Comparison of ENCODE assay signal across 18 cellular contexts in the genomic region with DNA sequence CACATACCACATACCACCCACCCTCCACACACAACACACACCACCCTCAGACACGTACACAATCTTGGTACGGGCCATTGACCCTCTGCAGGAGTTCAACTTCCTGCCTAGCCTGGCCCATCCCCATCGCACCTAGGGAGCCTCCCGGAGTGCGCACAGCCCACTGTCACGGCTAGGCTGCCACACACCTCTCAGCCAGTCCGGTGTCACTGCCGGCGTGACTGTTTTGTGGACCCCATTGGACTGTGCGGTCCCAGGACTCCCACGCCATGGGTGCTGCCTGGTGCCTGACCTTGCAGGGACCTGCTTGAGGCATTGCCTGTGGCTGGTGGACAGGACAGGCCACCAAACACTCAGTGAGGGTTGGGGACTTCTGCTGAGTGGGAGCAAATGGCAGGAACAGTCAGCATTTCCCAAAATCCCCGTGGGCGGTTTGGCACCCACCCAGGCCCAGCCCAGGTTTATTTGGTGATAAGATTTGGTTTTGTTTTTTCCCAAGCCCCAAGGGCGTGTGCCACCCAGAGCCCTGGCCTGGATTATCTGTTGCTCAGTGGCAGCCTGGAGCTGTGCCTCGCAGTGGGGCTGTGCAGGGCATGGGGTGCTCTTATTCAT. TPM values are rescaled to one million over a fixed set of nuclear protein-coding genes. Genes with fewer than 3 reads are reported as not detected.
DNase-seq lines count a peak whose midpoint lies in the region; ATAC-seq, FAIRE-seq and TF ChIP-seq lines count a peak whose summit lies in the region.
"Had no signal": no experiment of that assay in that cellular context is flagged by ENCODE, and none has a peak within 500 bp of the region (broad histone marks: within the 10 kb centered on the region; RNA-seq: fewer than 3 reads in every experiment).

No MANE protein-coding gene starts in this region.

- peak overlapping the region; percentile 22; the same call in 1 of the 2 replicates for H2BK12ac ChIP-seq in H1 (ENCODE audit: low read depth, low read length)

- H2BK15ac ChIP-seq in H1 (ENCODE audit: low read length), result no peak overlapping the region

- H3K27me3 Mint-ChIP-seq in nephron progenitor cell (ENCODE audit: low read depth, poor library complexity), result peaks cover 8% of the 10 kb centered on the region

- no peak overlapping the region for H3K4ac ChIP-seq in H1 (replicated peaks; ENCODE audit: insufficient read length, low read depth, low read length)

- ATAC-seq in GM21526 (IDR thresholded peaks at IDR 0.05; ENCODE audit: low FRiP score, unreplicated experiment) (no peak), right lobe of liver (no peak)

- H3K36me3 ChIP-seq in BLaER1 (no peaks in the 10 kb centered on the region), H1 (ENCODE audit: control insufficient read depth in 2 of 4, insufficient read depth in 4 of 4, low read length in 3 of 4) (no peaks in the 10 kb centered on the region; a peak in 1 of 8 replicates), mucosa of stomach (ENCODE audit: control insufficient read depth, insufficient read depth, low read length) (no peaks in the 10 kb centered on the region), right lobe of liver (no peaks in the 10 kb centered on the region)
- H3K36me3 ChIP-seq: MG63, SJCRH30 had no signal

- peaks cover 24% of the 10 kb centered on the region for H3K4me1 Mint-ChIP-seq in nephron progenitor cell

- peak overlapping the region; percentile 10 for H3K23ac ChIP-seq in H1 (ENCODE audit: insufficient read length)

- H3K27ac ChIP-seq in BLaER1, result peak overlapping the region; percentile 53
- no peak overlapping the region for H3K27ac ChIP-seq in H1 (ENCODE audit: low read depth, low read length)
- no peak overlapping the region for H3K27ac ChIP-seq in right lobe of liver
- H3K27ac ChIP-seq: KMS-11, SJCRH30 had no signal

- no peak for TF ChIP-seq RAD21 in H1 (IDR thresholded peaks at IDR 0.05 in 1 of 2, conservative IDR thresholded peaks at IDR 0.05 in 1 of 2; ENCODE audit: low read depth in 2 of 2, low read length in 2 of 2)

- no peak overlapping the region for H2BK20ac ChIP-seq in H1 (ENCODE audit: low read length)

- TF ChIP-seq CTCF in H1 (IDR thresholded peaks at IDR 0.05; ENCODE audit: control extremely low read depth in 1 of 3, insufficient read depth in 1 of 3, low read depth in 1 of 3, low read length in 3 of 3) (no peak), nephron progenitor cell (IDR thresholded peaks at IDR 0.05) (no peak), right lobe of liver (IDR thresholded peaks at IDR 0.05) (no peak)

- H3K36me3 Mint-ChIP-seq in nephron progenitor cell (ENCODE audit: low read depth), result no peaks in the 10 kb centered on the region

- H3K27me3 ChIP-seq in BLaER1 (no peaks in the 10 kb centered on the region), H1 (replicated peaks in 1 of 4; ENCODE audit: control insufficient read depth in 3 of 4, extremely low read depth in 1 of 4, insufficient read depth in 3 of 4, low read length in 3 of 4) (no peaks in the 10 kb centered on the region; a peak in 1 of 7 replicates), mucosa of stomach (ENCODE audit: control insufficient read depth, insufficient read depth, low read length) (no peaks in the 10 kb centered on the region), right lobe of liver (no peaks in the 10 kb centered on the region)
- H3K27me3 ChIP-seq: MG63, SJCRH30 had no signal

- CTCF ChIA-PET in H1 (lab: Charles Lee; ENCODE audit: partially characterized antibody), result interaction anchor here (1.3 to 13.6 kb wide), 11 partner anchors 10 to 260 kb away, joined by 3 to 394 read pairs (median 50); no protein-coding TSS in a partner anchor

- H4K5ac ChIP-seq in H1 (ENCODE audit: insufficient read length, low read depth, low read length), result no peak overlapping the region

- no peaks in the 10 kb centered on the region for H3K9me3 Mint-ChIP-seq in nephron progenitor cell

- H3K14ac ChIP-seq in H1 (ENCODE audit: insufficient read length), result no peak overlapping the region

- intact Hi-C loops in right lobe of liver (cut with DNase I), result loop anchor here (5.0 kb wide), 2 partner anchors 48 to 178 kb away; no protein-coding TSS in a partner anchor

- H2BK120ac ChIP-seq in H1 (replicated peaks; ENCODE audit: low read depth, low read length), result no peak overlapping the region

- H3K4me3 ChIP-seq in BLaER1, result no peak overlapping the region
- H3K4me3 ChIP-seq in H1 (ENCODE audit: extremely low read depth in 1 of 4, insufficient read depth in 2 of 4, low read depth in 3 of 4, low read length in 4 of 4), result no peak overlapping the region
- no peak overlapping the region for H3K4me3 ChIP-seq in mucosa of stomach (ENCODE audit: low read length)
- no peak overlapping the region for H3K4me3 ChIP-seq in right lobe of liver
- H3K4me3 ChIP-seq: MG63, SJCRH30 had no signal

- peak overlapping the region; percentile 78; the same call in 1 of the 2 replicates for H3K4me2 ChIP-seq in BLaER1
- no peak overlapping the region for H3K4me2 ChIP-seq in H1 (ENCODE audit: insufficient read depth in 1 of 2, low read depth in 2 of 2, low read length in 2 of 2)
- H3K4me2 ChIP-seq: KMS-11 had no signal

- peaks cover 27% of the 10 kb centered on the region for H3K23me2 ChIP-seq in H1 (ENCODE audit: low read depth, low read length)

- H3K9me3 ChIP-seq in BLaER1 (no peaks in the 10 kb centered on the region), H1 (ENCODE audit: insufficient read depth in 2 of 2, low read depth in 1 of 2, low read length in 1 of 2) (peaks cover 0 to 4% of the 10 kb centered on the region in 2 experiments; a peak in 1 of 4 replicates), mucosa of stomach (ENCODE audit: control insufficient read depth, low read length) (no peaks in the 10 kb centered on the region), right lobe of liver (no peaks in the 10 kb centered on the region)
- H3K9me3 ChIP-seq: MG63, SJCRH30 had no signal

- H3K27ac Mint-ChIP-seq in nephron progenitor cell, result no peak overlapping the region

- TF ChIP-seq POLR2A in H1 (IDR thresholded peaks at IDR 0.05; ENCODE audit: control extremely low read depth in 1 of 2, low read depth in 2 of 2, low read length in 2 of 2), result no peak
- no peak for TF ChIP-seq POLR2A in right lobe of liver (IDR thresholded peaks at IDR 0.05)

- peak overlapping the region; percentile 57; the same call in 1 of the 2 replicates for H4K8ac ChIP-seq in H1 (ENCODE audit: extremely low read depth, insufficient read depth, low read length)

- H3K4me1 ChIP-seq in BLaER1 (peaks cover 57% of the 10 kb centered on the region), H1 (replicated peaks in 1 of 4; ENCODE audit: control insufficient read depth in 3 of 4, insufficient read depth in 4 of 4, low read length in 3 of 4) (no peaks in the 10 kb centered on the region; a peak in 2 of 7 replicates), mucosa of stomach (ENCODE audit: control insufficient read depth, insufficient read depth, low read length) (peaks cover 30% of the 10 kb centered on the region), right lobe of liver (no peaks in the 10 kb centered on the region)

- no peak overlapping the region for H3K18ac ChIP-seq in H1 (ENCODE audit: extremely low read depth, low read length)

- TF ChIP-seq EP300 in H1 (IDR thresholded peaks at IDR 0.05; ENCODE audit: borderline replicate concordance in 1 of 2, low read depth in 2 of 2, low read length in 2 of 2), result no peak

- no peaks in the 10 kb centered on the region for H3K79me2 ChIP-seq in H1 (ENCODE audit: control insufficient read depth in 1 of 2, insufficient read depth in 2 of 2, low read length in 2 of 2)

- no peak overlapping the region for H2BK5ac ChIP-seq in H1 (ENCODE audit: low read depth, low read length)

- H4K20me1 ChIP-seq in BLaER1 (no peaks in the 10 kb centered on the region), H1 (replicated peaks in 1 of 2; ENCODE audit: control insufficient read depth in 1 of 2, insufficient read depth in 2 of 2, low read length in 2 of 2) (peaks cover 0 to 27% of the 10 kb centered on the region in 2 experiments)

- no peak overlapping the region; the same call in 1 of the 2 replicates for H3K9ac ChIP-seq in BLaER1
- no peak overlapping the region for H3K9ac ChIP-seq in H1 (replicated peaks in 1 of 4; ENCODE audit: extremely low read depth in 1 of 4, low read depth in 3 of 4, low read length in 3 of 4)
- H3K9ac ChIP-seq in mucosa of stomach (ENCODE audit: low read length), result peak overlapping the region; percentile 7
- H3K9ac ChIP-seq: KMS-11 had no signal

- H4K91ac ChIP-seq in H1 (replicated peaks; ENCODE audit: insufficient read length, low read length), result no peak overlapping the region

- H2AFZ ChIP-seq in H1 (ENCODE audit: low read length), result no peak overlapping the region

- H3K4me3 Mint-ChIP-seq in nephron progenitor cell, result no peak overlapping the region

- FAIRE-seq in H1 (lab: Jason Lieb, UNC), result no peak
- FAIRE-seq: H54, RCC 7860 had no signal

- H3K56ac ChIP-seq in H1 (replicated peaks; ENCODE audit: insufficient read length, low read depth, low read length), result no peak overlapping the region

- DNase-seq in M059J (ENCODE audit: low read depth) (peak; percentile 53), H1 (ENCODE audit: low read depth in 1 of 2, low spot score in 2 of 2) (no peak), NCI-H1048 (lab: John Stamatoyannopoulos, UW) (no peak), nephron progenitor cell (no peak), right lobe of liver (no peak)
- DNase-seq: MG63, NCI-H1105 treated with DMSO at 0.1 percent for 48 hours, NCI-H187, SJCRH30 had no signal

- H3K79me1 ChIP-seq in H1 (ENCODE audit: low read depth, low read length), result peaks cover 5% of the 10 kb centered on the region

- peak overlapping the region; percentile 99; the same call in 1 of the 2 replicates for H2AK5ac ChIP-seq in H1 (ENCODE audit: low read depth, low read length)

- WGBS in H1 (ENCODE audit: extremely low coverage in 1 of 2, insufficient coverage in 1 of 2, insufficient read length in 1 of 2, insufficient replicate concordance in 2 of 2, low coverage in 1 of 2, low lambda C conversion rate in 2 of 2, missing lambda C conversion rate in 1 of 2), 2 experiments, result 87% methylated on average over 15 of the region's 15 CpGs; no CpG with 5 or more reads in 1 of the 2 experiments
- WGBS in right lobe of liver (ENCODE audit: insufficient coverage, low coverage, low lambda C conversion rate, missing lambda C conversion rate), result 80% methylated on average over 1 of the region's 15 CpGs

- POLR2A ChIA-PET in H1 (lab: Charles Lee; ENCODE audit: partially characterized antibody), result no interaction called here

RNA-seq across cellular contexts. Expression of a gene that starts 27.7 kb away (rescaled TPM):
- 0.44 and 0.69 TPM in 2 replicates for total RNA-seq in M059J (2014; rRNA removed; shearing (Covaris generic))
- total RNA-seq in H1 (2021; fragmentation: NEBNext Ultra II Directional; extraction: Animal tissue kit (Norgen Biotek cat#: 25700)), result not detected in 2 replicates
- 0.05 and 0.06 TPM in 2 replicates for polyA plus RNA-seq in H1 (2011; rRNA removed)
- 0.04 TPM for polyA plus RNA-seq in H1 (2011; cell fraction: cytosol; rRNA removed)
- polyA plus RNA-seq in H1 (2011; cell fraction: nucleus; rRNA removed), result 0.06 TPM
- polyA plus RNA-seq in H1 (2012, experiment 1 of 2), result not detected in 4 replicates
- 0.07 TPM for polyA plus RNA-seq in H1 (2012, experiment 2 of 2)
- not detected for polyA plus RNA-seq in H1 (2013, experiment 1 of 2)
- not detected for polyA plus RNA-seq in H1 (2013, experiment 2 of 2)
- 0.17 TPM in 1 of 2 replicates, not detected in the other for polyA minus RNA-seq in H1 (2011; rRNA and poly(A)+ RNA removed)
- not detected for polyA minus RNA-seq in H1 (2011; cell fraction: cytosol; rRNA and poly(A)+ RNA removed)
- polyA minus RNA-seq in H1 (2011; cell fraction: nucleus; rRNA and poly(A)+ RNA removed), result not detected
- total RNA-seq in right lobe of liver, result 1 to 10 TPM in 1 of 6 experiments, under 1 TPM in 5; 0.14 to 1.4 (median 0.37) TPM
- total RNA-seq: NCI-H460, SJCRH30 had no signal

RNA-seq across cellular contexts. Expression of a gene that starts 32.2 kb away (rescaled TPM):
- 0.07 TPM in 1 of 2 replicates, not detected in the other for total RNA-seq in M059J (2014; rRNA removed; shearing (Covaris generic))
- total RNA-seq in H1 (2021; fragmentation: NEBNext Ultra II Directional; extraction: Animal tissue kit (Norgen Biotek cat#: 25700)), result not detected in 2 replicates
- polyA plus RNA-seq in H1 (2011; rRNA removed), result 0.03 TPM in 1 of 2 replicates, not detected in the other
- polyA plus RNA-seq in H1 (2011; cell fraction: cytosol; rRNA removed), result 0.04 TPM
- polyA plus RNA-seq in H1 (2011; cell fraction: nucleus; rRNA removed), result 0.07 TPM
- 0.09 TPM in 1 of 4 replicates, not detected in the others for polyA plus RNA-seq in H1 (2012, experiment 1 of 2)
- polyA plus RNA-seq in H1 (2012, experiment 2 of 2), result not detected
- 0.08 TPM for polyA plus RNA-seq in H1 (2013, experiment 1 of 2)
- 0.02 TPM for polyA plus RNA-seq in H1 (2013, experiment 2 of 2)
- 0.02 TPM in 1 of 2 replicates, not detected in the other for polyA minus RNA-seq in H1 (2011; rRNA and poly(A)+ RNA removed)
- not detected for polyA minus RNA-seq in H1 (2011; cell fraction: cytosol; rRNA and poly(A)+ RNA removed)
- not detected for polyA minus RNA-seq in H1 (2011; cell fraction: nucleus; rRNA and poly(A)+ RNA removed)
- under 1 TPM in 1 of 6 experiments, not detected in 5; 0.09 TPM for total RNA-seq in right lobe of liver
- polyA plus RNA-seq: AG04450, BJ had no signal

RNA-seq across cellular contexts. Expression of a gene that starts 48.2 kb away (rescaled TPM):
- not detected in 2 replicates for total RNA-seq in M059J (2014; rRNA removed; shearing (Covaris generic))
- total RNA-seq in H1 (2021; fragmentation: NEBNext Ultra II Directional; extraction: Animal tissue kit (Norgen Biotek cat#: 25700)), result not detected in 2 replicates
- 0.03 TPM in 1 of 2 replicates, not detected in the other for polyA plus RNA-seq in H1 (2011; rRNA removed)
- polyA plus RNA-seq in H1 (2011; cell fraction: cytosol; rRNA removed), result not detected
- not detected for polyA plus RNA-seq in H1 (2011; cell fraction: nucleus; rRNA removed)
- not detected in 4 replicates for polyA plus RNA-seq in H1 (2012, experiment 1 of 2)
- not detected for polyA plus RNA-seq in H1 (2012, experiment 2 of 2)
- polyA plus RNA-seq in H1 (2013, experiment 1 of 2), result not detected
- polyA plus RNA-seq in H1 (2013, experiment 2 of 2), result not detected
- not detected in 2 replicates for polyA minus RNA-seq in H1 (2011; rRNA and poly(A)+ RNA removed)
- not detected for polyA minus RNA-seq in H1 (2011; cell fraction: cytosol; rRNA and poly(A)+ RNA removed)
- polyA minus RNA-seq in H1 (2011; cell fraction: nucleus; rRNA and poly(A)+ RNA removed), result not detected
- under 1 TPM in 2 of 6 experiments, not detected in 4; 0.11 to 0.22 TPM for total RNA-seq in right lobe of liver
- total RNA-seq: NCI-H460, SJCRH30 had no signal
- polyA plus RNA-seq: AG04450, BJ had no signal
